In the genomic region with DNA sequence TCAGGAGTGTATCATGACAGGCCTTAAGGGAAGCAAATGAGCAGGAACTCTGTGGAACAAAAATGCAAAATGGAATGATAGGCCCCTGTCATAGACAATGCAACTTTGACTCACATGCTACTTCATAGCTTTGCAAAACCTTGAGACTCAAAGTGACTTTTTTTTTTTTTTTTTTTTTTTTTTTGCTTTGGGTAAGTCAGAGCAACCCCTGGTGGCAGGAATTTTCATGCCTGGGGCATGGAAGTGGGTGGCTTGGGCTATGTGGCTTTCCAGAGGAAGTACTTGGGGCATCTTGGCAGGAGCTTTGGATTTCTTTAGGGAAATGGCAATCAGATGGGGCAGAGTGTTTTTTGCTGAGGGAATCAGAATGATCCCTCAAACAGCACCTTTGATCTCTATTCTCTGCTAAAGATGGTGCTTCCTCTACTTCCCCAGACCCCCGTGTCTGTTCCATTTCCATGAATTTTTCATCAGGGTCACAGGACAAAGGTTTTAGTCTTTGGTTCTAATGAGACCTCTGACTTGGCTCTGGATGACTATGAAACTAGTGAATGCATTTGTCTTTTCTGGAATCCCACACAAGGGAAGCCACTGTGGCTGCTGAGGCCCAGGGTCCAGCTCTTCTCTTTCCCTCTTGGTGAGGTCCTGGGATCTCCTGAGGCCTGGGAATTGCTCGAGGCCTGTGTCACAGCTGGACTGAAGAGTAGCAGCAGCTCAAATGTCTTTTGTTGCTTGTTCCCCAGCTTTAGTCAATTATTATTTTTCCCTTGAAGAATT, we compare ENCODE assay signal across 9 cellular contexts.
A peak's percentile ranks its signal among the peaks of the same experiment; 100 is the strongest.
DNase-seq lines count a peak whose midpoint lies in the region; ATAC-seq and TF ChIP-seq lines count a peak whose summit lies in the region.
"Had no signal": no experiment of that assay in that cellular context is flagged by ENCODE, and none has a peak within 500 bp of the region (broad histone marks: within the 10 kb centered on the region; RNA-seq: fewer than 3 reads in every experiment).

No MANE protein-coding gene starts in this region.

- peaks cover 2% of the 10 kb centered on the region for H3K9me3 Mint-ChIP-seq in stimulated activated memory B cell treated with anti-CD40 and anti-IgM and Interleukin-4, amounts not matched to agents 10 μg/mL and 1 μg/mL and 100 μg/mL, for 72 hours

- TF ChIP-seq EP300 in esophagus muscularis mucosa (IDR thresholded peaks at IDR 0.05) = no peak

- ATAC-seq in stimulated activated memory B cell treated with anti-CD40 and anti-IgM and Interleukin-4, amounts not matched to agents 10 μg/mL and 1 μg/mL and 100 μg/mL, for 72 hours = no peak
- ATAC-seq in HG03432 (IDR thresholded peaks at IDR 0.05; ENCODE audit: unreplicated experiment) = no peak
- ATAC-seq in GM21528 (IDR thresholded peaks at IDR 0.05; ENCODE audit: low FRiP score, unreplicated experiment) = no peak

- H2AFZ ChIP-seq in PC-9 (no peak overlapping the region), osteoblast (ENCODE audit: low read length) (peak overlapping the region; percentile 79)

- H4K20me1 ChIP-seq in PC-9 (ENCODE audit: insufficient read depth) (no peaks in the 10 kb centered on the region), osteoblast (ENCODE audit: insufficient read depth, low read length) (no peaks in the 10 kb centered on the region)

- H3K36me3 ChIP-seq in PC-9 (ENCODE audit: low read depth) = no peaks in the 10 kb centered on the region
- peaks cover 0 to 8% (median 0%) of the 10 kb centered on the region in 4 donors for H3K36me3 ChIP-seq in esophagus muscularis mucosa
- H3K36me3 ChIP-seq in osteoblast (ENCODE audit: insufficient read depth, low read length) = no peaks in the 10 kb centered on the region

- H3F3A ChIP-seq in PC-9 (ENCODE audit: insufficient read depth, low read depth) = no peaks in the 10 kb centered on the region

- H3K27me3 ChIP-seq in PC-9 (ENCODE audit: insufficient read depth, low read depth) (no peaks in the 10 kb centered on the region), esophagus muscularis mucosa (no peaks in the 10 kb centered on the region), osteoblast (ENCODE audit: insufficient read depth, low read length) (peaks cover 4% of the 10 kb centered on the region)

- H3K4me3 ChIP-seq in PC-9 (no peak overlapping the region), esophagus muscularis mucosa (no peak overlapping the region), osteoblast (ENCODE audit: insufficient read depth, low read length) (no peak overlapping the region)

- H3K36me3 Mint-ChIP-seq in stimulated activated memory B cell treated with anti-CD40 and anti-IgM and Interleukin-4, amounts not matched to agents 10 μg/mL and 1 μg/mL and 100 μg/mL, for 72 hours = no peaks in the 10 kb centered on the region
- H3K36me3 Mint-ChIP-seq: IgD-negative memory B cell had no signal

- POLR2A ChIA-PET in PC-9 (lab: Charles Lee; ENCODE audit: unreplicated experiment) = interaction anchor here (0.6 kb wide), 1 partner anchor 240 kb away, joined by 3 read pairs; no protein-coding TSS in a partner anchor

- CTCF ChIA-PET in PC-9 (lab: Charles Lee) = interaction anchor here (0.5 to 1.1 kb wide), 5 partner anchors 10 to 1455 kb away, joined by 3 to 9 read pairs (median 4); no protein-coding TSS in a partner anchor

- peaks cover 13% of the 10 kb centered on the region for H3K4me1 ChIP-seq in PC-9 (replicated peaks; ENCODE audit: insufficient read depth)
- peaks cover 27 to 47% (median 36%) of the 10 kb centered on the region in 4 donors for H3K4me1 ChIP-seq in esophagus muscularis mucosa
- peaks cover 7% of the 10 kb centered on the region for H3K4me1 ChIP-seq in osteoblast (ENCODE audit: insufficient read depth, low read length)

- H3K4me2 ChIP-seq in PC-9 (no peak overlapping the region), osteoblast (ENCODE audit: insufficient read depth, low read length) (no peak overlapping the region)

- no peaks in the 10 kb centered on the region for H3K9me2 ChIP-seq in PC-9 (ENCODE audit: insufficient read depth)

- H3K27ac Mint-ChIP-seq in stimulated activated memory B cell treated with anti-CD40 and anti-IgM and Interleukin-4, amounts not matched to agents 10 μg/mL and 1 μg/mL and 100 μg/mL, for 72 hours = no peak overlapping the region
- H3K27ac Mint-ChIP-seq: IgD-negative memory B cell had no signal

- H3K27ac ChIP-seq in PC-9 (no peak overlapping the region), esophagus muscularis mucosa (replicated peaks in 1 of 4) (peak overlapping the region; percentile 61 to 87 (median 68)), osteoblast (ENCODE audit: low read depth, low read length) (no peak overlapping the region)

- no peak overlapping the region for H3K4me3 Mint-ChIP-seq in stimulated activated memory B cell treated with anti-CD40 and anti-IgM and Interleukin-4, amounts not matched to agents 10 μg/mL and 1 μg/mL and 100 μg/mL, for 72 hours
- H3K4me3 Mint-ChIP-seq: IgD-negative memory B cell had no signal

- H3K9me3 ChIP-seq in PC-9 (ENCODE audit: insufficient read depth, low read depth) = no peaks in the 10 kb centered on the region
- no peaks in the 10 kb centered on the region for H3K9me3 ChIP-seq in esophagus muscularis mucosa
- no peaks in the 10 kb centered on the region for H3K9me3 ChIP-seq in osteoblast (ENCODE audit: low read depth, low read length)

- intact Hi-C loops in PC-9 (cut with micrococcal nuclease; ENCODE audit: unreplicated experiment) = loop anchor here (1.0 to 10.0 kb wide), 3 partner anchors 62 to 124 kb away; a partner anchor contains a TSS
- intact Hi-C loops in esophagus muscularis mucosa (cut with DNase I) = loop anchor here (2.0 to 10.0 kb wide), 4 partner anchors 61 to 213 kb away; a partner anchor contains a TSS

- 77% methylated on average over 2 of the region's 2 CpGs for WGBS in esophagus muscularis mucosa

- TF ChIP-seq CTCF in PC-9 (conservative IDR thresholded peaks at IDR 0.05) (peak; percentile 75), esophagus muscularis mucosa (IDR thresholded peaks at IDR 0.05) (peak; percentile 62 to 79 (median 75)), osteoblast (IDR thresholded peaks at IDR 0.05; ENCODE audit: extremely low read depth, low read depth, low read length) (peak; percentile 88)

- DNase-seq in ELR (ENCODE audit: low read depth) = peak; percentile 84
- peak; percentile 68 to 80 for DNase-seq in PC-9
- DNase-seq in esophagus muscularis mucosa (ENCODE audit: extremely low spot score) = no peak
- peak; percentile 90 for DNase-seq in osteoblast (ENCODE audit: insufficient read length, low spot score, missing footprints)
- no peak for DNase-seq in stimulated activated naive CD4-positive, alpha-beta T cell treated with Interleukin-2 at 50 U/mL for 16 hours (lab: John Stamatoyannopoulos, UW)

- no peaks in the 10 kb centered on the region for H3K27me3 Mint-ChIP-seq in stimulated activated memory B cell treated with anti-CD40 and anti-IgM and Interleukin-4, amounts not matched to agents 10 μg/mL and 1 μg/mL and 100 μg/mL, for 72 hours

- no peaks in the 10 kb centered on the region for H3K4me1 Mint-ChIP-seq in stimulated activated memory B cell treated with anti-CD40 and anti-IgM and Interleukin-4, amounts not matched to agents 10 μg/mL and 1 μg/mL and 100 μg/mL, for 72 hours
- H3K4me1 Mint-ChIP-seq: IgD-negative memory B cell had no signal

- no peaks in the 10 kb centered on the region for H3K79me2 ChIP-seq in PC-9 (ENCODE audit: low read depth)
- H3K79me2 ChIP-seq in osteoblast (ENCODE audit: insufficient read depth, low read length) = no peaks in the 10 kb centered on the region

- no TSS peak for BruUV-seq in PC-9 (replicated peaks; lab: Mats Ljungman, UMichigan)

- no peak for TF ChIP-seq POLR2A in esophagus muscularis mucosa (IDR thresholded peaks at IDR 0.05; ENCODE audit: low read depth)

Comparison
In these comparisons a context has a peak if more than half of its experiments do, and no peak if none do; other contexts are left out.
1. DNase-seq: peak in ELR (single experiment), PC-9 (2 of 2) and osteoblast (single experiment); none in esophagus muscularis mucosa (single experiment) and stimulated activated naive CD4-positive, alpha-beta T cell treated with Interleukin-2 at 50 U/mL for 16 hours (single experiment).
2. H3K27ac ChIP-seq: peak in esophagus muscularis mucosa (4 of 4); none in PC-9 (single experiment) and osteoblast (single experiment).
3. Peak in every context shown above with its lines, with median percentiles within 50 percentile points of each other: CTCF ChIP-seq.